In the genomic region with DNA sequence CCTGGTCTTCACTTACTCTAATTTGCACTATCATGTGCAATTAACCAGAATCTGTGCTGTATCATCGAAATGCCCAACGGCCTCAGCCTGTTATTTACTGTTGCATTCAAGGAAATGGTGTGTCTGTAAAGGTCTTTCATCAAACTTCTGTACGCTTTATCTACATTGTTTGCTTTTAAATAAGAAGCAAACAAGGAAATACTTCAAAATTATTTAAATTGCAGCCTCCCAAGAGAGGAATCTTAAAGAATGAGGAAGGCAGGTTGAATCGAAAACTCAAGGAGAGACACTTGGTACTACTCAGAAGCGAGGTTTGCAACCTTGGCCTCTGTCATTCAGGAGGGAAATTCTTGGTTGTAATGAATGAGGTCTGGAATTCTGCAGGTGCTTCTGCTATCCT, we compare ENCODE assay signal across 9 cellular contexts. TPM values are rescaled to one million over a fixed set of nuclear protein-coding genes. Genes with fewer than 3 reads are reported as not detected.
"Had no signal": no experiment of that assay in that cellular context is flagged by ENCODE, and none has a peak within 500 bp of the region (broad histone marks: within the 10 kb centered on the region; RNA-seq: fewer than 3 reads in every experiment).

No MANE protein-coding gene starts in this region.

- H3K9ac ChIP-seq: GM23248 had no signal

- H3K4me3 ChIP-seq: GM23248, HAP-1 had no signal

- DNase-seq: GM23248, GOT3, H7, HFFc6 had no signal

- H3K27ac ChIP-seq: GM23248, HL-60 had no signal

- H3K9me3 ChIP-seq: HAP-1 had no signal

- FAIRE-seq: HepG2 had no signal

- H3K4me1 ChIP-seq: HAP-1 had no signal

- H3K36me3 ChIP-seq: HAP-1 had no signal

- ATAC-seq: HCT116, HepG2 had no signal

RNA-seq across cellular contexts. Expression of gene MGAM, which starts 40.7 kb away (rescaled TPM):
- polyA plus RNA-seq: IgD-negative memory B cell had no signal
